ENCODE assay signal across 12 cellular contexts in genomic region chr19:58096884-58097283, GRCh38. TPM values are rescaled to one million over a fixed set of nuclear protein-coding genes. Genes with fewer than 3 reads are reported as not detected.
DNase-seq lines count a peak whose midpoint lies in the region; ATAC-seq and TF ChIP-seq lines count a peak whose summit lies in the region.
"Had no signal": no experiment of that assay in that cellular context is flagged by ENCODE, and none has a peak within 500 bp of the region (broad histone marks: within the 10 kb centered on the region; RNA-seq: fewer than 3 reads in every experiment).

No MANE protein-coding gene starts in this region.

- H3K27me3 Mint-ChIP-seq in natural killer cell (ENCODE audit: low read depth in 2 of 2) = peaks cover 0 to 3% of the 10 kb centered on the region in 2 donors
- H3K27me3 Mint-ChIP-seq in HFFc6 (ENCODE audit: insufficient read depth) = peaks cover 3% of the 10 kb centered on the region; the same call in 1 of the 2 replicates

- H3K9me3 Mint-ChIP-seq in natural killer cell (peaks cover 3 to 8% of the 10 kb centered on the region in 2 donors), HFFc6 (peaks cover 81% of the 10 kb centered on the region)

- DNase-seq in left ventricle myocardium inferior (no peak), left cardiac atrium (no peak), dorsolateral prefrontal cortex (no peak), natural killer cell (no peak), vagina (ENCODE audit: extremely low spot score in 2 of 2) (no peak), HFFc6 (no peak)
- DNase-seq: Caco-2; effector CD8-positive, alpha-beta T cell; left lung; NCI-H1417 treated with DMSO at 0.1 percent for 48 hours had no signal

- H3K27ac Mint-ChIP-seq in natural killer cell (peak overlapping the region; percentile 98 to 99), HFFc6 (no peak overlapping the region)

- TF ChIP-seq POLR2A in vagina (IDR thresholded peaks at IDR 0.05) = no peak

- H3K27me3 ChIP-seq in left ventricle myocardium inferior (ENCODE audit: low read depth) = no peaks in the 10 kb centered on the region
- H3K27me3 ChIP-seq in dorsolateral prefrontal cortex = no peaks in the 10 kb centered on the region
- H3K27me3 ChIP-seq in vagina = no peaks in the 10 kb centered on the region
- H3K27me3 ChIP-seq: left lung had no signal

- H3K36me3 Mint-ChIP-seq in natural killer cell (peaks cover 8% of the 10 kb centered on the region), HFFc6 (ENCODE audit: low read depth) (peaks cover 9% of the 10 kb centered on the region; the same call in 1 of the 2 replicates)

- H3K4me1 Mint-ChIP-seq in natural killer cell (peaks cover 14 to 34% of the 10 kb centered on the region in 2 donors), HFFc6 (ENCODE audit: low read depth) (no peaks in the 10 kb centered on the region)

- H3K4me3 ChIP-seq in left ventricle myocardium inferior (peak overlapping the region; percentile 97), dorsolateral prefrontal cortex (peak overlapping the region in 58 of 59 donors; percentile 72 to 100 (median 98)), vagina (peak overlapping the region; percentile 72 to 82)

- H3K27ac ChIP-seq in left ventricle myocardium inferior (replicated peaks) = peak overlapping the region; percentile 33
- H3K27ac ChIP-seq in dorsolateral prefrontal cortex = peak overlapping the region in 10 of 59 donors; percentile 32 to 98 (median 92)
- H3K27ac ChIP-seq in vagina = no peak overlapping the region

- H3K4me3 Mint-ChIP-seq in natural killer cell (peak overlapping the region; percentile 88), HFFc6 (no peak overlapping the region)

- intact Hi-C loops in left ventricle myocardium inferior (cut with micrococcal nuclease) = no loop called here
- intact Hi-C loops in left cardiac atrium (cut with DNase I) = loop anchor here in 1 of 2 donors (5.0 to 10.0 kb wide), 2 partner anchors 40 to 62 kb away; partner anchors contain the start of genes ZNF135 and ZSCAN1
- intact Hi-C loops in dorsolateral prefrontal cortex (cut with DNase I) = loop anchor here (2.0 to 5.0 kb wide), 4 partner anchors 40 to 86 kb away; partner anchors contain the start of genes ZNF135 (in 1 of the 2) and ZNF274 (in 1 of the 2)
- intact Hi-C loops in natural killer cell (cut with micrococcal nuclease) = no loop called here
- intact Hi-C loops in vagina (cut with DNase I) = no loop called here

- no peak for ATAC-seq in left cardiac atrium
- ATAC-seq in natural killer cell = no peak
- ATAC-seq in HG02973 (IDR thresholded peaks at IDR 0.05; ENCODE audit: unreplicated experiment) = no peak
- ATAC-seq in GM19397 (IDR thresholded peaks at IDR 0.05; ENCODE audit: unreplicated experiment) = no peak

- H3K4me1 ChIP-seq in left ventricle myocardium inferior (peaks cover 33% of the 10 kb centered on the region), vagina (peaks cover 22% of the 10 kb centered on the region)
- H3K4me1 ChIP-seq: Caco-2 had no signal

- TF ChIP-seq CTCF in left ventricle myocardium inferior (IDR thresholded peaks at IDR 0.05; ENCODE audit: borderline replicate concordance) (no peak), dorsolateral prefrontal cortex (IDR thresholded peaks at IDR 0.05 in 54 of 56, conservative IDR thresholded peaks at IDR 0.05 in 2 of 56; ENCODE audit: low read depth in 1 of 56, partially characterized antibody in 56 of 56) (no peak), natural killer cell (IDR thresholded peaks at IDR 0.05) (no peak), vagina (IDR thresholded peaks at IDR 0.05) (no peak), HFFc6 (IDR thresholded peaks at IDR 0.05) (no peak)

- H3K9me3 ChIP-seq in left ventricle myocardium inferior (replicated peaks) (peaks cover 65% of the 10 kb centered on the region), vagina (no peaks in the 10 kb centered on the region)

- peaks cover 8% of the 10 kb centered on the region for H3K36me3 ChIP-seq in left ventricle myocardium inferior
- peaks cover 0 to 3% of the 10 kb centered on the region in 2 donors for H3K36me3 ChIP-seq in vagina

RNA-seq across cellular contexts. Expression of gene ZSCAN18, which starts 1.1 kb away (rescaled TPM):
- total RNA-seq in left ventricle myocardium inferior (76.1 TPM), left cardiac atrium (10 to 100 TPM; 54.0 to 60.9 TPM), dorsolateral prefrontal cortex (100 to 1,000 TPM; 140 to 230 (median 177) TPM), natural killer cell (10 to 100 TPM; 29.9 to 42.7 (median 35.9) TPM), vagina (61.4 TPM)
- total RNA-seq in HFFc6 (2021; fragmentation: NEBNext Ultra II Directional; extraction: Animal tissue kit (Norgen Biotek cat#: 25700)) = 1 to 10 TPM in 5 of 6 experiments, under 1 TPM in 1; 0.80 to 2.8 (median 2.1) TPM
- total RNA-seq: Caco-2 had no signal

RNA-seq across cellular contexts. Expression of gene ZNF135, which starts 37.8 kb away (rescaled TPM):
- total RNA-seq in left ventricle myocardium inferior (3.8 TPM), left cardiac atrium (1 to 10 TPM; 2.5 to 3.4 TPM), dorsolateral prefrontal cortex (10 to 100 TPM in 119 of 120 experiments, 1 to 10 TPM in 1; 9.8 to 28.1 (median 16.8) TPM), natural killer cell (1 to 10 TPM; 1.6 to 4.3 (median 4.3) TPM), vagina (5.4 TPM)
- total RNA-seq in HFFc6 (2021; fragmentation: NEBNext Ultra II Directional; extraction: Animal tissue kit (Norgen Biotek cat#: 25700)) = under 1 TPM in 2 of 6 experiments, not detected in 4; 0.07 to 0.09 TPM
- total RNA-seq: Caco-2 had no signal

RNA-seq across cellular contexts. Expression of gene ZNF329, which starts 53.7 kb away (rescaled TPM):
- total RNA-seq in left ventricle myocardium inferior (7.8 TPM), left cardiac atrium (1 to 10 TPM; 7.0 to 8.8 TPM), dorsolateral prefrontal cortex (10 to 100 TPM; 11.7 to 25.0 (median 17.8) TPM), natural killer cell (10 to 100 TPM; 13.0 to 14.9 (median 14.4) TPM), vagina (9.6 TPM)
- total RNA-seq in HFFc6 (2021; fragmentation: NEBNext Ultra II Directional; extraction: Animal tissue kit (Norgen Biotek cat#: 25700)) = 1 to 10 TPM; 6.6 to 9.5 (median 7.9) TPM

Comparison
In these comparisons a context has a peak if more than half of its experiments do, and no peak if none do; other contexts are left out.
1. RNA of gene ZSCAN18, which starts 1.1 kb away (total RNA-seq): 140 to 230 TPM in dorsolateral prefrontal cortex, 76.1 TPM in left ventricle myocardium inferior (single experiment), 61.4 TPM in vagina (single experiment), 54.0 to 60.9 TPM in left cardiac atrium and 29.9 to 42.7 TPM in natural killer cell; 0.80 to 2.8 TPM in HFFc6; every median in the first group is over 4 times any median in the second.
2. intact Hi-C loops: an anchor here in dorsolateral prefrontal cortex (2.0 to 5.0 kb wide); none called in left ventricle myocardium inferior, natural killer cell and vagina.
3. Peak in every context shown above with its lines, with median percentiles within 50 percentile points of each other: H3K4me3 ChIP-seq.